18 cellular contexts compared by ENCODE assay signal in the genomic region with DNA sequence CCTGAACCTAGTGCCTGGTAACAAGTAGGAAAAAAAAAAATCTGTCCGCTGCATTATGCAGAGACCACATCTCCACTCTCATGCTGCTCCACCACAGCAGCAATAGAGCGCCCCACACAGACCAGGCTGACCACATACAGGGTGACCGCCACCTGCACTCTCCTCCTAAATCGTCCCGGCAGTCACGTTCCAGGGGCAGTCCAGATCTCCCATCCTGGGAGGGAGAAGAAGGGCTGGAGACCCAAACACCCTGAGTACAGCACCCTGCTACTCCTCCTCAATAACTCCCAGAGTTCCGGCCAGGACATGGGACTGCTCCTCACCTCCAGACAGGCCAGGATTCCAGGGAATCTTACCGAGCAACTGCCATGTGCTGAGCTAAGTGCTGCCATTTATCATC. TPM values are rescaled to one million over a fixed set of nuclear protein-coding genes. Genes with fewer than 3 reads are reported as not detected.
DNase-seq lines count a peak whose midpoint lies in the region; ATAC-seq and TF ChIP-seq lines count a peak whose summit lies in the region.
"Had no signal": no experiment of that assay in that cellular context is flagged by ENCODE, and none has a peak within 500 bp of the region (broad histone marks: within the 10 kb centered on the region; RNA-seq: fewer than 3 reads in every experiment).

No MANE protein-coding gene starts in this region.

- POLR2A ChIA-PET in MCF 10A (lab: Yijun Ruan, JAX) = interaction anchor here (1.6 kb wide), 1 partner anchor 9 kb away, joined by 7 read pairs; no protein-coding TSS in a partner anchor
- POLR2A ChIA-PET in CD4-positive, alpha-beta T cell (lab: Charles Lee) = no interaction called here

- DNase-seq in MCF 10A (ENCODE audit: unreplicated experiment) (no peak), mammary epithelial cell (no peak), endodermal cell (no peak)
- no peak for DNase-seq in stimulated activated naive B cell treated with anti-CD40 and anti-IgM and Interleukin-4, amounts not matched to agents 10 μg/mL and 1 μg/mL and 100 μg/mL, for 72 hours
- DNase-seq in CD4-positive, alpha-beta T cell = no peak
- DNase-seq in activated naive CD8-positive, alpha-beta T cell treated with anti-CD3 and anti-CD28 coated beads for 36 hours = no peak
- DNase-seq: GOT3, MV-4-11, NCI-H1105 treated with DMSO at 0.1 percent for 48 hours, NCI-H1694, NCI-H446, NCI-H526, Peyer's patch had no signal

- CTCF ChIA-PET in MCF 10A (lab: Yijun Ruan, JAX) = no interaction called here
- CTCF ChIA-PET in mammary epithelial cell (lab: Charles Lee; ENCODE audit: low non-redundant PET) = no interaction called here
- CTCF ChIA-PET in CD4-positive, alpha-beta T cell (lab: Charles Lee) = no interaction called here

- in situ Hi-C loops in mammary epithelial cell (cut with MboI; ENCODE audit: low sequenced_read_pairs in 2 of 2) = loop anchor here in 1 of 2 donors (25.0 kb wide), 1 partner anchor 360 kb away; a partner anchor contains a TSS

- no peak overlapping the region for H3K27ac ChIP-seq in mammary epithelial cell (ENCODE audit: insufficient read depth, low read depth, low read length)
- no peak overlapping the region for H3K27ac ChIP-seq in endodermal cell (ENCODE audit: low read depth, low read length)
- no peak overlapping the region for H3K27ac ChIP-seq in CD4-positive, alpha-beta T cell (ENCODE audit: low read depth, low read length)
- H3K27ac ChIP-seq: C4-2B, Peyer's patch had no signal

- H3K4me3 ChIP-seq in mammary epithelial cell (replicated peaks in 1 of 3; ENCODE audit: insufficient read depth in 1 of 3, low read depth in 2 of 3, low read length in 3 of 3) (no peak overlapping the region), endodermal cell (ENCODE audit: low read length) (no peak overlapping the region)
- H3K4me3 ChIP-seq: Peyer's patch had no signal

- WGBS in mammary epithelial cell (ENCODE audit: low coverage, missing lambda C conversion rate) = 96% methylated on average over 8 of the region's 8 CpGs
- WGBS in endodermal cell (ENCODE audit: insufficient coverage in 1 of 2, insufficient read length in 1 of 2), 2 experiments = 95 to 100% methylated on average over 2 to 8 of the region's 8 CpGs

- H3K36me3 ChIP-seq in mammary epithelial cell (ENCODE audit: insufficient read depth, low read length) (peaks cover 41% of the 10 kb centered on the region), endodermal cell (ENCODE audit: control insufficient read depth, insufficient read depth, low read length) (peaks cover 84% of the 10 kb centered on the region)

- H3K9me3 ChIP-seq in mammary epithelial cell (replicated peaks; ENCODE audit: insufficient read depth, low read length) (no peaks in the 10 kb centered on the region), endodermal cell (ENCODE audit: control insufficient read depth, low read length) (no peaks in the 10 kb centered on the region)
- H3K9me3 ChIP-seq in CD4-positive, alpha-beta T cell (ENCODE audit: control insufficient read depth, low read length) = no peaks in the 10 kb centered on the region
- H3K9me3 ChIP-seq: Peyer's patch had no signal

- peaks cover 71% of the 10 kb centered on the region for H3K79me2 ChIP-seq in mammary epithelial cell (ENCODE audit: insufficient read depth, low read length)

- no peak for TF ChIP-seq CTCF in MCF 10A (IDR thresholded peaks at IDR 0.05; ENCODE audit: unreplicated experiment)
- TF ChIP-seq CTCF in mammary epithelial cell (conservative IDR thresholded peaks at IDR 0.05 in 1 of 2, IDR thresholded peaks at IDR 0.05 in 1 of 2; ENCODE audit: extremely low read depth in 1 of 2, insufficient read depth in 1 of 2, low read depth in 1 of 2, low read length in 2 of 2) = no peak
- no peak for TF ChIP-seq CTCF in endodermal cell (conservative IDR thresholded peaks at IDR 0.05)
- no peak for TF ChIP-seq CTCF in CD4-positive, alpha-beta T cell (IDR thresholded peaks at IDR 0.05)

- dilution Hi-C loops in mammary epithelial cell (cut with HindIII; ENCODE audit: low sequenced_read_pairs) = no loop called here

- H3K4me3 Mint-ChIP-seq in MCF 10A (ENCODE audit: unreplicated experiment) (no peak overlapping the region), endodermal cell (no peak overlapping the region)
- no peak overlapping the region for H3K4me3 Mint-ChIP-seq in stimulated activated naive B cell treated with anti-CD40 and anti-IgM and Interleukin-4, amounts not matched to agents 10 μg/mL and 1 μg/mL and 100 μg/mL, for 72 hours
- no peak overlapping the region for H3K4me3 Mint-ChIP-seq in CD4-positive, alpha-beta T cell
- no peak overlapping the region for H3K4me3 Mint-ChIP-seq in activated naive CD8-positive, alpha-beta T cell treated with anti-CD3 and anti-CD28 coated beads for 36 hours
- H3K4me3 Mint-ChIP-seq: IgD-negative memory B cell had no signal

- H3K4me1 Mint-ChIP-seq in MCF 10A (ENCODE audit: insufficient read depth, unreplicated experiment) (peaks cover 15% of the 10 kb centered on the region), endodermal cell (no peaks in the 10 kb centered on the region)
- peaks cover 8 to 17% of the 10 kb centered on the region in 2 donors for H3K4me1 Mint-ChIP-seq in stimulated activated naive B cell treated with anti-CD40 and anti-IgM and Interleukin-4, amounts not matched to agents 10 μg/mL and 1 μg/mL and 100 μg/mL, for 72 hours
- no peaks in the 10 kb centered on the region for H3K4me1 Mint-ChIP-seq in CD4-positive, alpha-beta T cell (ENCODE audit: low read depth)
- H3K4me1 Mint-ChIP-seq in activated naive CD8-positive, alpha-beta T cell treated with anti-CD3 and anti-CD28 coated beads for 36 hours = no peaks in the 10 kb centered on the region
- H3K4me1 Mint-ChIP-seq: IgD-negative memory B cell had no signal

- H3K27ac Mint-ChIP-seq in MCF 10A (ENCODE audit: low read depth, unreplicated experiment) (peak overlapping the region; percentile 39), endodermal cell (peak overlapping the region; percentile 64)
- peak overlapping the region; percentile 51 for H3K27ac Mint-ChIP-seq in stimulated activated naive B cell treated with anti-CD40 and anti-IgM and Interleukin-4, amounts not matched to agents 10 μg/mL and 1 μg/mL and 100 μg/mL, for 72 hours
- no peak overlapping the region for H3K27ac Mint-ChIP-seq in CD4-positive, alpha-beta T cell
- no peak overlapping the region for H3K27ac Mint-ChIP-seq in activated naive CD8-positive, alpha-beta T cell treated with anti-CD3 and anti-CD28 coated beads for 36 hours
- H3K27ac Mint-ChIP-seq: IgD-negative memory B cell had no signal

- H2AFZ ChIP-seq in mammary epithelial cell (ENCODE audit: low read depth, low read length) = no peak overlapping the region

- H4K20me1 ChIP-seq in mammary epithelial cell (ENCODE audit: insufficient read depth, low read length) = no peaks in the 10 kb centered on the region

- BruUV-seq in MCF 10A (replicated peaks; lab: Mats Ljungman, UMichigan) = no TSS peak
- BruUV-seq in mammary epithelial cell (replicated peaks; lab: Mats Ljungman, UMichigan) = no TSS peak

- H3K27me3 ChIP-seq in mammary epithelial cell (ENCODE audit: insufficient read depth, low read length) (no peaks in the 10 kb centered on the region), endodermal cell (ENCODE audit: control insufficient read depth, insufficient read depth, low read length, poor library complexity, severe bottlenecking) (no peaks in the 10 kb centered on the region)
- no peaks in the 10 kb centered on the region for H3K27me3 ChIP-seq in CD4-positive, alpha-beta T cell (ENCODE audit: control insufficient read depth, insufficient read depth, low read length)
- H3K27me3 ChIP-seq: Peyer's patch had no signal

- H3K4me2 ChIP-seq in mammary epithelial cell (ENCODE audit: insufficient read depth, low read depth, low read length) = no peak overlapping the region

- no peaks in the 10 kb centered on the region for H3K27me3 Mint-ChIP-seq in MCF 10A (ENCODE audit: insufficient read depth, unreplicated experiment)
- no peaks in the 10 kb centered on the region for H3K27me3 Mint-ChIP-seq in endodermal cell (ENCODE audit: insufficient read depth)
- H3K27me3 Mint-ChIP-seq in stimulated activated naive B cell treated with anti-CD40 and anti-IgM and Interleukin-4, amounts not matched to agents 10 μg/mL and 1 μg/mL and 100 μg/mL, for 72 hours = no peaks in the 10 kb centered on the region
- no peaks in the 10 kb centered on the region for H3K27me3 Mint-ChIP-seq in CD4-positive, alpha-beta T cell
- H3K27me3 Mint-ChIP-seq in activated naive CD8-positive, alpha-beta T cell treated with anti-CD3 and anti-CD28 coated beads for 36 hours = no peaks in the 10 kb centered on the region
- H3K27me3 Mint-ChIP-seq: IgD-negative memory B cell had no signal

- H3K9ac ChIP-seq in mammary epithelial cell (ENCODE audit: insufficient read depth, low read length) (no peak overlapping the region), endodermal cell (ENCODE audit: extremely low read depth, low read length, poor library complexity, severe bottlenecking) (no peak overlapping the region)

- H3K9me3 Mint-ChIP-seq in MCF 10A (ENCODE audit: unreplicated experiment) (no peaks in the 10 kb centered on the region), endodermal cell (no peaks in the 10 kb centered on the region)
- no peaks in the 10 kb centered on the region for H3K9me3 Mint-ChIP-seq in stimulated activated naive B cell treated with anti-CD40 and anti-IgM and Interleukin-4, amounts not matched to agents 10 μg/mL and 1 μg/mL and 100 μg/mL, for 72 hours
- H3K9me3 Mint-ChIP-seq in CD4-positive, alpha-beta T cell = no peaks in the 10 kb centered on the region
- H3K9me3 Mint-ChIP-seq in activated naive CD8-positive, alpha-beta T cell treated with anti-CD3 and anti-CD28 coated beads for 36 hours = no peaks in the 10 kb centered on the region
- H3K9me3 Mint-ChIP-seq: IgD-negative memory B cell had no signal

- no peak for ATAC-seq in stimulated activated naive B cell treated with anti-CD40 and anti-IgM and Interleukin-4, amounts not matched to agents 10 μg/mL and 1 μg/mL and 100 μg/mL, for 72 hours (replicated peaks)
- ATAC-seq in GM18868 (IDR thresholded peaks at IDR 0.05; ENCODE audit: unreplicated experiment) (no peak), HG02885 (IDR thresholded peaks at IDR 0.05; ENCODE audit: poor library complexity, unreplicated experiment) (no peak)
- no peak for ATAC-seq in CD4-positive, alpha-beta T cell (ENCODE audit: poor library complexity)

- H3K4me1 ChIP-seq in mammary epithelial cell (ENCODE audit: insufficient read depth, low read length) (no peaks in the 10 kb centered on the region), endodermal cell (ENCODE audit: control insufficient read depth, insufficient read depth, low read length) (no peaks in the 10 kb centered on the region)

- intact Hi-C loops in MCF 10A (cut with micrococcal nuclease) (no loop called here), mammary epithelial cell (cut with micrococcal nuclease) (no loop called here)
- intact Hi-C loops in CD4-positive, alpha-beta T cell (cut with DNase I, micrococcal nuclease) = no loop called here

- H3K36me3 Mint-ChIP-seq in MCF 10A (ENCODE audit: insufficient read depth, unreplicated experiment) (peaks cover 89% of the 10 kb centered on the region), endodermal cell (ENCODE audit: low read depth) (peaks cover 54% of the 10 kb centered on the region)
- peaks cover 39 to 51% of the 10 kb centered on the region in 2 donors for H3K36me3 Mint-ChIP-seq in stimulated activated naive B cell treated with anti-CD40 and anti-IgM and Interleukin-4, amounts not matched to agents 10 μg/mL and 1 μg/mL and 100 μg/mL, for 72 hours
- peaks cover 94% of the 10 kb centered on the region for H3K36me3 Mint-ChIP-seq in CD4-positive, alpha-beta T cell (ENCODE audit: low read depth)
- peaks cover 27% of the 10 kb centered on the region for H3K36me3 Mint-ChIP-seq in activated naive CD8-positive, alpha-beta T cell treated with anti-CD3 and anti-CD28 coated beads for 36 hours

RNA-seq across cellular contexts. Expression of a gene that starts 15.3 kb away (rescaled TPM):
- total RNA-seq in MCF 10A (2022) (32.3 and 43.5 TPM in 2 replicates), mammary epithelial cell (10 to 100 TPM; 32.2 to 36.4 TPM), endodermal cell (10 to 100 TPM in 1 of 2 donors, 1 to 10 TPM in 1; 9.4 to 14.0 TPM)
- polyA plus RNA-seq in mammary epithelial cell = 12.5 TPM
- 44.7 TPM for polyA minus RNA-seq in mammary epithelial cell
- 9.7 TPM for polyA plus RNA-seq in endodermal cell (2013, experiment 1 of 2)
- polyA plus RNA-seq in endodermal cell (2013, experiment 2 of 2) = 9.0 TPM
- 1 to 10 TPM; 5.4 to 5.7 TPM for total RNA-seq in CD4-positive, alpha-beta T cell
- 10 to 100 TPM; 35.6 to 38.4 TPM for total RNA-seq in activated naive CD8-positive, alpha-beta T cell treated with anti-CD3 and anti-CD28 coated beads for 36 hours

RNA-seq across cellular contexts. Expression of a gene that starts 35.0 kb away (rescaled TPM):
- total RNA-seq in MCF 10A (2022) = 16.8 and 22.2 TPM in 2 replicates
- total RNA-seq in mammary epithelial cell = 10 to 100 TPM; 11.7 to 28.4 TPM
- polyA plus RNA-seq in mammary epithelial cell = 22.2 TPM
- polyA minus RNA-seq in mammary epithelial cell = 5.7 TPM
- total RNA-seq in endodermal cell = under 1 TPM in 1 of 2 donors, not detected in 1; 0.68 TPM
- polyA plus RNA-seq in endodermal cell (2013, experiment 1 of 2) = 1.1 TPM
- 0.95 TPM for polyA plus RNA-seq in endodermal cell (2013, experiment 2 of 2)
- 10 to 100 TPM; 11.1 to 12.7 TPM for total RNA-seq in CD4-positive, alpha-beta T cell
- total RNA-seq in activated naive CD8-positive, alpha-beta T cell treated with anti-CD3 and anti-CD28 coated beads for 36 hours = 10 to 100 TPM; 10.9 to 12.5 TPM
- total RNA-seq: OCI-LY7 had no signal

Comparison
In these comparisons a context has a peak if more than half of its experiments do, and no peak if none do; other contexts are left out.
1. H3K27ac Mint-ChIP-seq: peak in MCF 10A (single experiment), endodermal cell (single experiment) and stimulated activated naive B cell treated with anti-CD40 and anti-IgM and Interleukin-4, amounts not matched to agents 10 μg/mL and 1 μg/mL and 100 μg/mL, for 72 hours (single experiment); none in CD4-positive, alpha-beta T cell (single experiment) and activated naive CD8-positive, alpha-beta T cell treated with anti-CD3 and anti-CD28 coated beads for 36 hours (single experiment).
2. RNA of a gene that starts 35.0 kb away (total RNA-seq): 11.7 to 28.4 TPM in mammary epithelial cell, 16.8 to 22.2 TPM in MCF 10A, 11.1 to 12.7 TPM in CD4-positive, alpha-beta T cell and 10.9 to 12.5 TPM in activated naive CD8-positive, alpha-beta T cell treated with anti-CD3 and anti-CD28 coated beads for 36 hours; 0.68 TPM in endodermal cell; every median in the first group is over 4 times any median in the second.